27 cellular contexts compared by ENCODE assay signal in genomic region chr21:18772404-18772803, GRCh38.
DNase-seq lines count a peak whose midpoint lies in the region; FAIRE-seq and TF ChIP-seq lines count a peak whose summit lies in the region.
"Had no signal": no experiment of that assay in that cellular context is flagged by ENCODE, and none has a peak within 500 bp of the region (broad histone marks: within the 10 kb centered on the region; RNA-seq: fewer than 3 reads in every experiment).

No MANE protein-coding gene starts in this region.

- peak overlapping the region; percentile 9; the same call in 1 of the 2 replicates for H3K4me2 ChIP-seq in OCI-LY3 (ENCODE audit: low read length)
- H3K4me2 ChIP-seq in keratinocyte (ENCODE audit: control insufficient read depth, extremely low read depth, insufficient read depth, low read depth, low read length) = peak overlapping the region; percentile 54
- H3K4me2 ChIP-seq: smooth muscle cell had no signal

- no peaks in the 10 kb centered on the region for H3K9me1 ChIP-seq in keratinocyte (ENCODE audit: control insufficient read depth, extremely low read depth, insufficient read depth, low read length)

- no peak for FAIRE-seq in keratinocyte (lab: Jason Lieb, UNC)
- FAIRE-seq: D721Med, GM19239, HepG2 had no signal

- H2AFZ ChIP-seq in OCI-LY3 (ENCODE audit: low read depth, low read length) = peak overlapping the region; percentile 33; the same call in 1 of the 2 replicates
- H2AFZ ChIP-seq in keratinocyte (ENCODE audit: control insufficient read depth, low read length) = peak overlapping the region; percentile 40

- H3K9me3 ChIP-seq in OCI-LY3 (ENCODE audit: insufficient read depth, low read length) = no peaks in the 10 kb centered on the region
- no peaks in the 10 kb centered on the region for H3K9me3 ChIP-seq in keratinocyte (ENCODE audit: control insufficient read depth, low read depth, low read length)
- no peaks in the 10 kb centered on the region for H3K9me3 ChIP-seq in left ventricle myocardium inferior (replicated peaks)
- H3K9me3 ChIP-seq: adrenal gland, testis, uterus had no signal

- H3K36me3 ChIP-seq in OCI-LY3 (replicated peaks; ENCODE audit: low read depth, low read length) (no peaks in the 10 kb centered on the region), keratinocyte (ENCODE audit: control insufficient read depth in 2 of 2, extremely low read depth in 1 of 2, insufficient read depth in 2 of 2, low read length in 2 of 2) (no peaks in the 10 kb centered on the region), left ventricle myocardium inferior (no peaks in the 10 kb centered on the region)
- H3K36me3 ChIP-seq: adrenal gland, uterus had no signal

- DNase-seq in HT1080 (ENCODE audit: low read depth) (peak; percentile 75), astrocyte of the hippocampus (ENCODE audit: low read depth, low spot score) (peak; percentile 13), keratinocyte (ENCODE audit: low read depth, low spot score) (no peak), COR-L47 (lab: John Stamatoyannopoulos, UW) (no peak), left ventricle myocardium inferior (no peak)
- DNase-seq in activated CD4-positive, CD25-positive, alpha-beta regulatory T cell (lab: John Stamatoyannopoulos, UW) = no peak
- DNase-seq in stimulated activated CD4-positive, alpha-beta T cell treated with anti-CD3 and anti-CD28 coated beads, Interleukin-4, amount 100 ng/mL, for 4 hours = no peak
- DNase-seq: activated naive CD4-positive, alpha-beta T cell; activated T-cell treated with anti-CD3 and anti-CD28 coated beads, Interleukin-2, amount 50 U/mL, for 1 hour; adrenal gland; C1 segment of cervical spinal cord; central memory CD4-positive, alpha-beta T cell; dorsolateral prefrontal cortex; EL; glutamatergic neuron; left cardiac atrium; NCI-H1694; NCI-H2171 treated with DMSO at 0.1 percent for 48 hours; RPMI8226; stimulated activated naive CD4-positive, alpha-beta T cell; testis; uterus had no signal

- H3K79me2 ChIP-seq in OCI-LY3 (ENCODE audit: low read length) (no peaks in the 10 kb centered on the region), keratinocyte (ENCODE audit: control insufficient read depth, insufficient read depth, low read length) (no peaks in the 10 kb centered on the region)

- intact Hi-C loops in left ventricle myocardium inferior (cut with micrococcal nuclease) = no loop called here

- H3K27me3 ChIP-seq in OCI-LY3 (ENCODE audit: low read depth, low read length) (no peaks in the 10 kb centered on the region), keratinocyte (ENCODE audit: control insufficient read depth, extremely low read depth, insufficient read depth, low read length) (no peaks in the 10 kb centered on the region), left ventricle myocardium inferior (ENCODE audit: low read depth) (no peaks in the 10 kb centered on the region)
- H3K27me3 ChIP-seq: adrenal gland, dorsolateral prefrontal cortex, testis, uterus had no signal

- H3K4me3 ChIP-seq in OCI-LY3 (ENCODE audit: low read length) (no peak overlapping the region; the same call in 1 of the 2 replicates), keratinocyte (ENCODE audit: control insufficient read depth in 2 of 3, extremely low read depth in 1 of 3, insufficient read depth in 2 of 3, low read depth in 1 of 3, low read length in 3 of 3) (no peak overlapping the region), left ventricle myocardium inferior (no peak overlapping the region)
- H3K4me3 ChIP-seq: adrenal gland, dorsolateral prefrontal cortex, smooth muscle cell, testis, uterus had no signal

- H4K20me1 ChIP-seq in OCI-LY3 (ENCODE audit: insufficient read depth, low read length) (no peaks in the 10 kb centered on the region), keratinocyte (ENCODE audit: control insufficient read depth, extremely low read depth, insufficient read depth, low read length) (no peaks in the 10 kb centered on the region)

- no peak overlapping the region for H3K9ac ChIP-seq in OCI-LY3 (ENCODE audit: low read length)
- no peak overlapping the region for H3K9ac ChIP-seq in keratinocyte (ENCODE audit: control insufficient read depth, extremely low read depth, insufficient read depth, low read length)

- dilution Hi-C loops in keratinocyte (cut with MboI; ENCODE audit: extremely low pct_ligation_motif_present, low sequenced_read_pairs) = no loop called here

- 0 out of 2 replicates have a peak, but pooled peaks cover 3% of the 10 kb centered on the region for H3K4me1 ChIP-seq in OCI-LY3 (ENCODE audit: low read length)
- peaks cover 10% of the 10 kb centered on the region for H3K4me1 ChIP-seq in keratinocyte (ENCODE audit: control insufficient read depth, extremely low read depth, insufficient read depth, low read length)
- no peaks in the 10 kb centered on the region for H3K4me1 ChIP-seq in left ventricle myocardium inferior
- H3K4me1 ChIP-seq: adrenal gland, testis, uterus had no signal

- H3K27ac ChIP-seq in OCI-LY3 (ENCODE audit: low read length) (no peak overlapping the region), keratinocyte (ENCODE audit: control insufficient read depth, insufficient read depth, low read length) (peak overlapping the region; percentile 20), left ventricle myocardium inferior (replicated peaks) (no peak overlapping the region)
- H3K27ac ChIP-seq: adrenal gland, dorsolateral prefrontal cortex, testis, uterus had no signal

- no peak for TF ChIP-seq CTCF in OCI-LY3 (IDR thresholded peaks at IDR 0.05; ENCODE audit: low read depth, low read length)
- TF ChIP-seq CTCF in keratinocyte (optimal IDR thresholded peaks at IDR 0.05 in 1 of 3, IDR thresholded peaks at IDR 0.05 in 1 of 3, conservative IDR thresholded peaks at IDR 0.05 in 1 of 3; ENCODE audit: extremely low read depth in 1 of 3, insufficient read depth in 2 of 3, low read length in 3 of 3) = no peak
- no peak for TF ChIP-seq CTCF in left ventricle myocardium inferior (IDR thresholded peaks at IDR 0.05; ENCODE audit: borderline replicate concordance)

Comparison
In these comparisons a context has a peak if more than half of its experiments do, and no peak if none do; other contexts are left out.
1. DNase-seq: peak in HT1080 (single experiment) and astrocyte of the hippocampus (single experiment); none in keratinocyte (single experiment), COR-L47 (single experiment), left ventricle myocardium inferior (single experiment), activated CD4-positive, CD25-positive, alpha-beta regulatory T cell (0 of 4) and stimulated activated CD4-positive, alpha-beta T cell treated with anti-CD3 and anti-CD28 coated beads, Interleukin-4, amount 100 ng/mL, for 4 hours (0 of 2).